22 cellular contexts compared by ENCODE assay signal in genomic region chr19:29060833-29061364, GRCh38.
"Had no signal": no experiment of that assay in that cellular context is flagged by ENCODE, and none has a peak within 500 bp of the region (broad histone marks: within the 10 kb centered on the region; RNA-seq: fewer than 3 reads in every experiment).

No MANE protein-coding gene starts in this region.

- H3K27me3 Mint-ChIP-seq: memory B cell; stimulated activated memory B cell treated with anti-CD40 and anti-IgM and Interleukin-4, amounts not matched to agents 10 μg/mL and 1 μg/mL and 100 μg/mL, for 72 hours; stimulated activated naive CD8-positive, alpha-beta T cell treated with anti-CD3 and anti-CD28 coated beads, Interleukin-15, Interleukin-2, amounts not matched to agents 100 ng/mL and 50 ng/mL, for 24 hours had no signal

- H3K27ac ChIP-seq: colonic mucosa, heart left ventricle, left lung, lower lobe of right lung, parathyroid adenoma, psoas muscle, right lobe of liver, spleen, tibial artery, upper lobe of left lung, vagina had no signal

- H2AFZ ChIP-seq: parathyroid adenoma had no signal

- H3K36me3 ChIP-seq: colonic mucosa, heart left ventricle, left lung, lower lobe of right lung, right lobe of liver, spleen, tibial artery, upper lobe of left lung, vagina had no signal

- DNase-seq: colonic mucosa; effector CD8-positive, alpha-beta T cell; heart left ventricle; hippocampal formation; left lung; lower lobe of right lung; naive B cell; psoas muscle; retina; right lobe of liver; spleen; stimulated activated CD4-positive, alpha-beta T cell treated with anti-CD3 and anti-CD28 coated beads, Interleukin-15, amount 100 ng/mL, for 24 hours; stimulated activated CD4-positive, alpha-beta T cell treated with anti-CD3 and anti-CD28 coated beads, Interleukin-1b, Interleukin-23, amount 100 ng/mL, for 48 hours; stimulated activated CD4-positive, alpha-beta T cell treated with anti-CD3 and anti-CD28 coated beads, Interleukin-4, amount 100 ng/mL, for 24 hours; tibial artery; upper lobe of left lung had no signal

- H3K27ac Mint-ChIP-seq: memory B cell; naive B cell; nephron; stimulated activated memory B cell treated with anti-CD40 and anti-IgM and Interleukin-4, amounts not matched to agents 10 μg/mL and 1 μg/mL and 100 μg/mL, for 72 hours; stimulated activated naive CD8-positive, alpha-beta T cell treated with anti-CD3 and anti-CD28 coated beads, Interleukin-15, Interleukin-2, amounts not matched to agents 100 ng/mL and 50 ng/mL, for 24 hours had no signal

- H3K4me3 ChIP-seq: colonic mucosa, heart left ventricle, left lung, lower lobe of right lung, psoas muscle, right lobe of liver, spleen, tibial artery, upper lobe of left lung, vagina had no signal

- H3K27me3 ChIP-seq: colonic mucosa, right lobe of liver, upper lobe of left lung, vagina had no signal

- H3K36me3 Mint-ChIP-seq: memory B cell; naive B cell; stimulated activated memory B cell treated with anti-CD40 and anti-IgM and Interleukin-4, amounts not matched to agents 10 μg/mL and 1 μg/mL and 100 μg/mL, for 72 hours had no signal

- H3K9ac ChIP-seq: parathyroid adenoma had no signal

- H3K4me3 Mint-ChIP-seq: memory B cell; naive B cell; nephron; stimulated activated memory B cell treated with anti-CD40 and anti-IgM and Interleukin-4, amounts not matched to agents 10 μg/mL and 1 μg/mL and 100 μg/mL, for 72 hours; stimulated activated naive CD8-positive, alpha-beta T cell treated with anti-CD3 and anti-CD28 coated beads, Interleukin-15, Interleukin-2, amounts not matched to agents 100 ng/mL and 50 ng/mL, for 24 hours had no signal

- H3K9me3 ChIP-seq: colonic mucosa, heart left ventricle, left lung, lower lobe of right lung, psoas muscle, right lobe of liver, upper lobe of left lung, vagina had no signal

- H3K9me3 Mint-ChIP-seq: nephron; stimulated activated naive CD8-positive, alpha-beta T cell treated with anti-CD3 and anti-CD28 coated beads, Interleukin-15, Interleukin-2, amounts not matched to agents 100 ng/mL and 50 ng/mL, for 24 hours had no signal

- H3K4me1 ChIP-seq: colonic mucosa, heart left ventricle, left lung, lower lobe of right lung, parathyroid adenoma, psoas muscle, right lobe of liver, spleen, tibial artery, upper lobe of left lung, vagina had no signal

- H3K4me1 Mint-ChIP-seq: memory B cell; naive B cell; nephron; stimulated activated memory B cell treated with anti-CD40 and anti-IgM and Interleukin-4, amounts not matched to agents 10 μg/mL and 1 μg/mL and 100 μg/mL, for 72 hours had no signal
